In genomic region chr3:150062492-150062891, GRCh38 we compare ENCODE assay signal across 10 cellular contexts.
DNase-seq lines count a peak whose midpoint lies in the region; ATAC-seq, FAIRE-seq and TF ChIP-seq lines count a peak whose summit lies in the region.
"Had no signal": no experiment of that assay in that cellular context is flagged by ENCODE, and none has a peak within 500 bp of the region (broad histone marks: within the 10 kb centered on the region; RNA-seq: fewer than 3 reads in every experiment).

No MANE protein-coding gene starts in this region.

- H4K20me1 ChIP-seq in smooth muscle cell (ENCODE audit: low read depth): no peaks in the 10 kb centered on the region

- peaks cover 48% of the 10 kb centered on the region for H3K4me1 Mint-ChIP-seq in HFFc6 (ENCODE audit: low read depth)

- H3K27me3 ChIP-seq in smooth muscle cell (ENCODE audit: low read depth): no peaks in the 10 kb centered on the region

- peaks cover 25% of the 10 kb centered on the region for H3K4me1 ChIP-seq in smooth muscle cell (ENCODE audit: low read depth)

- no peaks in the 10 kb centered on the region for H3K36me3 Mint-ChIP-seq in HFFc6 (ENCODE audit: low read depth)

- H2AFZ ChIP-seq in smooth muscle cell (ENCODE audit: low read depth): peak overlapping the region; percentile 92

- no peaks in the 10 kb centered on the region for H3K79me2 ChIP-seq in smooth muscle cell (ENCODE audit: low read depth)

- no peaks in the 10 kb centered on the region for H3K9me3 Mint-ChIP-seq in HFFc6

- H3K9ac ChIP-seq in smooth muscle cell (ENCODE audit: low read depth): peak overlapping the region; percentile 57
- H3K9ac ChIP-seq: KMS-11 had no signal

- peak; percentile 84 for FAIRE-seq in islet of Langerhans (lab: Jason Lieb, UNC)

- peaks cover under 1% of the 10 kb centered on the region for H3K27me3 Mint-ChIP-seq in HFFc6 (ENCODE audit: insufficient read depth)

- peak overlapping the region; percentile 85 for H3K4me3 Mint-ChIP-seq in HFFc6

- H3K9me3 ChIP-seq in smooth muscle cell (replicated peaks; ENCODE audit: low read depth): no peaks in the 10 kb centered on the region

- ATAC-seq in HG03025 (IDR thresholded peaks at IDR 0.05; ENCODE audit: low FRiP score, unreplicated experiment) (no peak), GM19023 (IDR thresholded peaks at IDR 0.05; ENCODE audit: unreplicated experiment) (no peak)

- TF ChIP-seq CTCF in HFFc6 (IDR thresholded peaks at IDR 0.05) (no peak), smooth muscle cell (IDR thresholded peaks at IDR 0.05; ENCODE audit: borderline replicate concordance, insufficient read depth, poor library complexity, severe bottlenecking) (no peak)

- DNase-seq in HFFc6: peak; percentile 62
- DNase-seq in brain pericyte (ENCODE audit: low read depth, low spot score): peak; percentile 37
- no peak for DNase-seq in smooth muscle cell (lab: John Stamatoyannopoulos, UW; ENCODE audit: unreplicated experiment)
- DNase-seq in OCI-M2 (lab: John Stamatoyannopoulos, UW; ENCODE audit: unreplicated experiment): no peak
- no peak for DNase-seq in LoVo (ENCODE audit: low spot score)
- DNase-seq: stimulated activated CD4-positive, alpha-beta T cell treated with anti-CD3 and anti-CD28 coated beads, Interleukin-4, amount 100 ng/mL, for 4 hours had no signal

- 3% methylated on average over 6 of the region's 6 CpGs for WGBS in smooth muscle cell (ENCODE audit: low lambda C conversion rate)

- peaks cover 28% of the 10 kb centered on the region for H3F3A ChIP-seq in smooth muscle cell (ENCODE audit: low read depth)

- H3K27ac ChIP-seq in smooth muscle cell (ENCODE audit: low read depth): peak overlapping the region; percentile 91
- H3K27ac ChIP-seq: KMS-11 had no signal

- H3K36me3 ChIP-seq in smooth muscle cell (ENCODE audit: low read depth): no peaks in the 10 kb centered on the region

- peak overlapping the region; percentile 79 for H3K4me2 ChIP-seq in smooth muscle cell
- H3K4me2 ChIP-seq: KMS-11 had no signal

- H3K27ac Mint-ChIP-seq in HFFc6: peak overlapping the region; percentile 95

- H3K4me3 ChIP-seq in smooth muscle cell: peak overlapping the region; percentile 35

Comparison
In these comparisons a context has a peak if more than half of its experiments do, and no peak if none do; other contexts are left out.
1. DNase-seq: peak in HFFc6 (single experiment) and brain pericyte (single experiment); none in smooth muscle cell (single experiment), OCI-M2 (single experiment) and LoVo (single experiment).